8 cellular contexts compared by ENCODE assay signal in genomic region chr3:152299243-152299976, GRCh38. TPM values are rescaled to one million over a fixed set of nuclear protein-coding genes. Genes with fewer than 3 reads are reported as not detected.
DNase-seq lines count a peak whose midpoint lies in the region; ATAC-seq and TF ChIP-seq lines count a peak whose summit lies in the region.

No MANE protein-coding gene starts in this region.

- H3F3A ChIP-seq in SK-N-SH (replicated peaks; ENCODE audit: insufficient read depth), result peaks cover 53% of the 10 kb centered on the region

- H3K4me3 ChIP-seq in SK-N-SH (ENCODE audit: low read depth in 2 of 2, low read length in 1 of 2) (peak overlapping the region; percentile 50 to 60), fibroblast of lung (replicated peaks in 1 of 4; ENCODE audit: control extremely low read depth in 1 of 4, insufficient read depth in 1 of 4, low read depth in 3 of 4, low read length in 4 of 4) (peak overlapping the region; percentile 3 to 55 (median 29)), gastrocnemius medialis (peak overlapping the region; percentile 44 to 67 (median 55))

- in situ Hi-C loops in gastrocnemius medialis (cut with MboI; ENCODE audit: low sequenced_read_pairs in 4 of 4), result no loop called here

- H3K9me3 ChIP-seq in SK-N-SH (no peaks in the 10 kb centered on the region), fibroblast of lung (ENCODE audit: control insufficient read depth, insufficient read depth, low read depth, low read length) (no peaks in the 10 kb centered on the region), gastrocnemius medialis (no peaks in the 10 kb centered on the region)

- H3K9ac ChIP-seq in SK-N-SH (peak overlapping the region; percentile 59; the same call in 1 of the 2 replicates), fibroblast of lung (ENCODE audit: insufficient read depth, low read length) (peak overlapping the region; percentile 32)

- no peaks in the 10 kb centered on the region for H3K9me2 ChIP-seq in SK-N-SH

- CTCF ChIA-PET in SK-N-SH (lab: Yijun Ruan, JAX) (interaction anchor here (1.1 to 1.5 kb wide), 3 partner anchors 9 to 144 kb away, joined by 3 to 4 read pairs (median 3); no protein-coding TSS in a partner anchor), HEK293T (lab: Yijun Ruan, JAX) (no interaction called here)

- POLR2A ChIA-PET in SK-N-SH (lab: Yijun Ruan, JAX) (interaction anchor here (0.9 to 1.3 kb wide), 2 partner anchors 24 to 30 kb away, joined by 3 to 7 read pairs; partner anchors contain the start of gene MBNL1), HEK293T (lab: Yijun Ruan, JAX) (interaction anchor here (0.6 to 1.5 kb wide), 6 partner anchors 11 to 80 kb away, joined by 3 to 4 read pairs (median 3); partner anchors contain the start of gene MBNL1)

- H3K36me3 ChIP-seq in SK-N-SH (replicated peaks in 1 of 2; ENCODE audit: control insufficient read depth in 1 of 2, insufficient read depth in 2 of 2, low read length in 1 of 2) (peaks cover 15 to 20% of the 10 kb centered on the region in 2 experiments), fibroblast of lung (ENCODE audit: control insufficient read depth, insufficient read depth, low read length) (no peaks in the 10 kb centered on the region), gastrocnemius medialis (peaks cover 0 to 10% of the 10 kb centered on the region in 2 donors)

- TF ChIP-seq RAD21 in SK-N-SH (IDR thresholded peaks at IDR 0.05; ENCODE audit: low read length), result no peak

- no peak for TF ChIP-seq POLR2A in gastrocnemius medialis (IDR thresholded peaks at IDR 0.05)

- WGBS in SK-N-SH (ENCODE audit: low lambda C conversion rate), result 27% methylated on average over 9 of the region's 9 CpGs

- H2AFZ ChIP-seq in SK-N-SH (ENCODE audit: low read depth) (no peak overlapping the region), fibroblast of lung (ENCODE audit: low read length) (no peak overlapping the region)

- peak overlapping the region; percentile 92 to 97 for H3K27ac ChIP-seq in SK-N-SH (ENCODE audit: low read depth in 2 of 2, low read length in 1 of 2)
- H3K27ac ChIP-seq in fibroblast of lung (ENCODE audit: insufficient read depth, low read length), result peak overlapping the region; percentile 83
- H3K27ac ChIP-seq in gastrocnemius medialis, result peak overlapping the region; percentile 85 to 92 (median 88)

- H3K4me1 ChIP-seq in SK-N-SH (ENCODE audit: control insufficient read depth in 1 of 2, insufficient read depth in 2 of 2, low read depth in 1 of 2, low read length in 1 of 2) (peaks cover 27 to 30% of the 10 kb centered on the region in 2 experiments; a peak in 3 of 4 replicates), fibroblast of lung (ENCODE audit: control insufficient read depth, extremely low read depth, insufficient read depth, low read length) (peaks cover 32% of the 10 kb centered on the region), gastrocnemius medialis (peaks cover 49 to 57% of the 10 kb centered on the region in 2 donors)

- TF ChIP-seq CTCF in SK-N-SH (IDR thresholded peaks at IDR 0.05) (no peak), fibroblast of lung (conservative IDR thresholded peaks at IDR 0.05 in 1 of 2, IDR thresholded peaks at IDR 0.05 in 1 of 2; ENCODE audit: low read depth in 1 of 2, low read length in 2 of 2) (no peak), gastrocnemius medialis (IDR thresholded peaks at IDR 0.05 in 4 of 5, conservative IDR thresholded peaks at IDR 0.05 in 1 of 5) (no peak)

- H3K27me3 ChIP-seq in SK-N-SH (ENCODE audit: insufficient read depth) (no peaks in the 10 kb centered on the region), fibroblast of lung (ENCODE audit: control insufficient read depth, insufficient read depth, low read length) (no peaks in the 10 kb centered on the region), gastrocnemius medialis (no peaks in the 10 kb centered on the region)

- intact Hi-C loops in gastrocnemius medialis (cut with DNase I; ENCODE audit: low total_unique reads), result loop anchor here (2.0 kb wide), 2 partner anchors 29 to 105 kb away; no protein-coding TSS in a partner anchor

- ATAC-seq in SK-N-SH treated with all-trans-retinoic acid at 6 μM for 48 hours (no peak; the same call in none of the 3 replicates), gastrocnemius medialis (peak; percentile 47 to 49)

- DNase-seq in SK-N-SH (no peak), T-helper 2 cell (peak in 3 of 5 experiments; percentile 43 to 71 (median 65)), fibroblast of lung (ENCODE audit: low read depth in 2 of 2) (no peak), gastrocnemius medialis (peak; percentile 50 to 60), medulla oblongata (ENCODE audit: extremely low spot score) (no peak), HEK293T (ENCODE audit: extremely low spot score) (no peak), NCI-H187 treated with DMSO at 0.1 percent for 48 hours (lab: John Stamatoyannopoulos, UW) (no peak)

- H4K20me1 ChIP-seq in SK-N-SH (ENCODE audit: insufficient read depth) (peaks cover 41% of the 10 kb centered on the region), fibroblast of lung (ENCODE audit: control insufficient read depth, extremely low read depth, insufficient read depth, low read length) (no peaks in the 10 kb centered on the region)

- H3K4me2 ChIP-seq in SK-N-SH (peak overlapping the region; percentile 75), fibroblast of lung (ENCODE audit: extremely low read depth, insufficient read depth, low read length) (peak overlapping the region; percentile 86)

- H3K79me2 ChIP-seq in SK-N-SH (ENCODE audit: insufficient read depth), result peaks cover 98% of the 10 kb centered on the region
- peaks cover 89% of the 10 kb centered on the region for H3K79me2 ChIP-seq in fibroblast of lung (ENCODE audit: control insufficient read depth, insufficient read depth, low read length)

- no peak for TF ChIP-seq EP300 in SK-N-SH (IDR thresholded peaks at IDR 0.05; ENCODE audit: borderline replicate concordance in 1 of 2, low read depth in 1 of 2, low read length in 1 of 2)

TF ChIP-seq in SK-N-SH, 30 proteins besides CTCF, POLR2A, EP300 and RAD21 (continues in another document):
- TF ChIP-seq RCOR1 (IDR thresholded peaks at IDR 0.05; ENCODE audit: low read length) (no peak), ZBTB33 (IDR thresholded peaks at IDR 0.05; ENCODE audit: borderline replicate concordance, low read depth) (no peak), YY1 (IDR thresholded peaks at IDR 0.05; ENCODE audit: low read depth) (no peak)

TF ChIP-seq in SK-N-SH treated with all-trans-retinoic acid at 6 μM for 48 hours, 23 proteins besides CTCF, POLR2A, EP300 and RAD21:
- TF ChIP-seq ZFP3 (CRISPR knock-in tag; IDR thresholded peaks at IDR 0.05), result no peak
- TF ChIP-seq GLIS3 (CRISPR knock-in tag; IDR thresholded peaks at IDR 0.05), result no peak
- TF ChIP-seq TCF4 (CRISPR knock-in tag; IDR thresholded peaks at IDR 0.05; ENCODE audit: borderline replicate concordance), result no peak

TF ChIP-seq in HEK293T, 16 proteins besides CTCF, POLR2A, EP300 and RAD21:
- TF ChIP-seq HDGF (IDR thresholded peaks at IDR 0.05; ENCODE audit: borderline replicate concordance) (no peak), SUZ12 (IDR thresholded peaks at IDR 0.05) (no peak), FOXA1 (IDR thresholded peaks at IDR 0.05) (no peak), BHLHE40 (IDR thresholded peaks at IDR 0.05; ENCODE audit: borderline replicate concordance) (no peak), FOXM1 (IDR thresholded peaks at IDR 0.05; ENCODE audit: borderline replicate concordance) (no peak)

RNA-seq across cellular contexts. Expression of gene MBNL1, which starts 30.7 kb away (rescaled TPM):
- polyA plus RNA-seq in SK-N-SH (2012; rRNA removed), result 44.3 and 65.1 TPM in 2 replicates
- polyA plus RNA-seq in SK-N-SH (2012; cell fraction: cytosol; rRNA removed), result 53.4 and 63.3 TPM in 2 replicates
- polyA plus RNA-seq in SK-N-SH (2012; cell fraction: nucleus; rRNA removed), result 56.9 and 69.6 TPM in 2 replicates
- total RNA-seq in fibroblast of lung, result 196 and 213 TPM in 2 replicates
- 145 and 150 TPM in 2 replicates for polyA plus RNA-seq in fibroblast of lung
- 83.0 and 112 TPM in 2 replicates for polyA plus RNA-seq in fibroblast of lung (2012)
- 204 and 278 TPM in 2 replicates for polyA minus RNA-seq in fibroblast of lung (ENCODE audit: low replicate concordance)
- 100 to 1,000 TPM; 519 to 597 (median 557) TPM for total RNA-seq in gastrocnemius medialis

Comparison
In these comparisons a context has a peak if more than half of its experiments do, and no peak if none do; other contexts are left out.
1. DNase-seq: peak in T-helper 2 cell (3 of 5) and gastrocnemius medialis (2 of 2); none in SK-N-SH (single experiment), fibroblast of lung (0 of 2), medulla oblongata (single experiment), HEK293T (single experiment) and NCI-H187 treated with DMSO at 0.1 percent for 48 hours (single experiment).
2. Peak in every context shown above with its lines, with median percentiles within 50 percentile points of each other: H3K27ac ChIP-seq and H3K4me3 ChIP-seq.